9 cellular contexts compared by ENCODE assay signal in genomic region chr2:158600155-158600802, GRCh38.
DNase-seq lines count a peak whose midpoint lies in the region; ATAC-seq and TF ChIP-seq lines count a peak whose summit lies in the region.
"Had no signal": no experiment of that assay in that cellular context is flagged by ENCODE, and none has a peak within 500 bp of the region (broad histone marks: within the 10 kb centered on the region; RNA-seq: fewer than 3 reads in every experiment).

No MANE protein-coding gene starts in this region.

- H3K4me3 ChIP-seq in A673 (ENCODE audit: low read depth, low read length, poor library complexity, severe bottlenecking), result no peak overlapping the region
- H3K4me3 ChIP-seq in lower lobe of right lung, result no peak overlapping the region
- H3K4me3 ChIP-seq in SJCRH30, result no peak overlapping the region

- ATAC-seq in lower lobe of right lung (peak; percentile 30 to 76), HG02981 (IDR thresholded peaks at IDR 0.05; ENCODE audit: unreplicated experiment) (no peak), HG03460 (IDR thresholded peaks at IDR 0.05; ENCODE audit: unreplicated experiment) (no peak)

- no peaks in the 10 kb centered on the region for H3K9me3 ChIP-seq in A673 (ENCODE audit: low read depth, low read length, poor library complexity, severe bottlenecking)
- H3K9me3 ChIP-seq in lower lobe of right lung, result no peaks in the 10 kb centered on the region
- H3K9me3 ChIP-seq in SJCRH30 (replicated peaks), result no peaks in the 10 kb centered on the region

- intact Hi-C loops in A673 (cut with micrococcal nuclease; ENCODE audit: unreplicated experiment) (no loop called here), lower lobe of right lung (cut with DNase I) (no loop called here)

- no TSS peak for BruUV-seq in A673 (replicated peaks; lab: Mats Ljungman, UMichigan)

- H3K27me3 ChIP-seq in A673 (replicated peaks; ENCODE audit: insufficient read depth, low read depth, low read length, poor library complexity) (no peaks in the 10 kb centered on the region), lower lobe of right lung (ENCODE audit: low read depth) (no peaks in the 10 kb centered on the region), SJCRH30 (no peaks in the 10 kb centered on the region)

- TF ChIP-seq CTCF in A673 (conservative IDR thresholded peaks at IDR 0.05; ENCODE audit: low read depth, low read length), result no peak
- TF ChIP-seq CTCF in lower lobe of right lung (IDR thresholded peaks at IDR 0.05), result no peak

- CTCF ChIA-PET in A673 (lab: Charles Lee), result no interaction called here

- H3K36me3 ChIP-seq in A673 (ENCODE audit: insufficient read depth, low read length, poor library complexity, severe bottlenecking), result no peaks in the 10 kb centered on the region
- no peaks in the 10 kb centered on the region for H3K36me3 ChIP-seq in lower lobe of right lung
- H3K36me3 ChIP-seq in SJCRH30, result peaks cover 5% of the 10 kb centered on the region

- no peak overlapping the region for H3K27ac ChIP-seq in A673 (ENCODE audit: low read depth, low read length, poor library complexity, severe bottlenecking)
- no peak overlapping the region for H3K27ac ChIP-seq in lower lobe of right lung
- no peak overlapping the region for H3K27ac ChIP-seq in SJCRH30

- POLR2A ChIA-PET in A673 (lab: Charles Lee; ENCODE audit: low non-redundant PET), result no interaction called here

- H3K4me1 ChIP-seq in A673 (ENCODE audit: insufficient read depth, low read length, poor library complexity, severe bottlenecking), result peaks cover 5% of the 10 kb centered on the region
- peaks cover 3% of the 10 kb centered on the region for H3K4me1 ChIP-seq in lower lobe of right lung
- no peaks in the 10 kb centered on the region for H3K4me1 ChIP-seq in SJCRH30

- DNase-seq in A673 (ENCODE audit: low spot score) (peak; percentile 62), M059J (ENCODE audit: low read depth) (peak; percentile 88), dermis blood vessel endothelial cell (peak; percentile 96), lower lobe of right lung (no peak), NCI-H2227 (lab: John Stamatoyannopoulos, UW; ENCODE audit: unreplicated experiment) (no peak), SJCRH30 (no peak)
- DNase-seq: T-helper 1 cell had no signal

Comparison
In these comparisons a context has a peak if more than half of its experiments do, and no peak if none do; other contexts are left out.
1. DNase-seq: peak in A673 (single experiment), M059J (single experiment) and dermis blood vessel endothelial cell (single experiment); none in lower lobe of right lung (single experiment), NCI-H2227 (single experiment) and SJCRH30 (0 of 2).
2. ATAC-seq: peak in lower lobe of right lung (2 of 2); none in HG02981 (single experiment) and HG03460 (single experiment).